In genomic region chr16:50719401-50720337, GRCh38 we compare ENCODE assay signal across 1 cellular context.
TF ChIP-seq lines count a peak whose summit lies in the region.

No MANE protein-coding gene starts in this region.

TF ChIP-seq in HepG2, 621 proteins besides CTCF, POLR2A, EP300 and RAD21 (continues in another document):
- peak; percentile 79; the same call in 1 of the 2 replicates for TF ChIP-seq ZNF891 (CRISPR knock-in tag; IDR thresholded peaks at IDR 0.05)
- TF ChIP-seq NR1H2 (CRISPR knock-in tag; IDR thresholded peaks at IDR 0.05; ENCODE audit: borderline replicate concordance, low read depth): no peak
- no peak for TF ChIP-seq SETDB1 (CRISPR knock-in tag; IDR thresholded peaks at IDR 0.05; ENCODE audit: borderline replicate concordance)
- 0 out of 2 replicates have a peak, but pooled peaks have one; percentile 19 for TF ChIP-seq PRDM10 (CRISPR knock-in tag; IDR thresholded peaks at IDR 0.05; ENCODE audit: low read depth)
- no peak for TF ChIP-seq KLF15 (CRISPR knock-in tag; IDR thresholded peaks at IDR 0.05; ENCODE audit: borderline replicate concordance)
- TF ChIP-seq ZNF407 (CRISPR knock-in tag; IDR thresholded peaks at IDR 0.05; ENCODE audit: not compliant biosample characterization): peak; percentile 60
- TF ChIP-seq RBM39 (IDR thresholded peaks at IDR 0.05; ENCODE audit: low read depth, low read length, poor library complexity, severe bottlenecking): peak; percentile 56
- peak in 1 of 2 experiments; percentile 80; a peak in 3 of 4 replicates for TF ChIP-seq HMGXB4 (CRISPR knock-in tag; IDR thresholded peaks at IDR 0.05; ENCODE audit: borderline replicate concordance in 1 of 2, low read depth in 1 of 2)
- TF ChIP-seq FLYWCH1 (CRISPR knock-in tag; IDR thresholded peaks at IDR 0.05): no peak
- TF ChIP-seq MAZ (IDR thresholded peaks at IDR 0.05; ENCODE audit: borderline replicate concordance, low read depth, low read length): no peak
- TF ChIP-seq MAZ (CRISPR knock-in tag; IDR thresholded peaks at IDR 0.05; ENCODE audit: low read depth): no peak
- no peak for TF ChIP-seq ZMAT3 (CRISPR knock-in tag; conservative IDR thresholded peaks at IDR 0.05)
- no peak for TF ChIP-seq KLF16 (CRISPR knock-in tag; IDR thresholded peaks at IDR 0.05)
- TF ChIP-seq HNRNPL (IDR thresholded peaks at IDR 0.05; ENCODE audit: low read depth, low read length): peak; percentile 61; the same call in 1 of the 2 replicates
- no peak for TF ChIP-seq ZNF570 (CRISPR knock-in tag; IDR thresholded peaks at IDR 0.05; ENCODE audit: borderline replicate concordance)
- no peak for TF ChIP-seq MED13 (CRISPR knock-in tag; IDR thresholded peaks at IDR 0.05)
- TF ChIP-seq XBP1 (CRISPR knock-in tag; IDR thresholded peaks at IDR 0.05): no peak
- TF ChIP-seq KMT2A (CRISPR knock-in tag; IDR thresholded peaks at IDR 0.05): no peak
- no peak for TF ChIP-seq ZNF740 (CRISPR knock-in tag; IDR thresholded peaks at IDR 0.05)
- TF ChIP-seq ZNF567 (CRISPR knock-in tag; IDR thresholded peaks at IDR 0.05; ENCODE audit: borderline replicate concordance): no peak
- TF ChIP-seq ZNF44 (CRISPR knock-in tag; IDR thresholded peaks at IDR 0.05): peak; percentile 33; the same call in 1 of the 2 replicates
- no peak for TF ChIP-seq WIZ (CRISPR knock-in tag; IDR thresholded peaks at IDR 0.05)
- peak; percentile 57; the same call in 1 of the 2 replicates for TF ChIP-seq THAP9 (CRISPR knock-in tag; IDR thresholded peaks at IDR 0.05; ENCODE audit: borderline replicate concordance)
- no peak for TF ChIP-seq RNF2 (conservative IDR thresholded peaks at IDR 0.05; ENCODE audit: low read depth)
- peak; percentile 69 for TF ChIP-seq HIC2 (CRISPR knock-in tag; IDR thresholded peaks at IDR 0.05; ENCODE audit: low read depth)
- 0 out of 2 replicates have a peak, but pooled peaks have one; percentile 31 for TF ChIP-seq POLR2G (IDR thresholded peaks at IDR 0.05; ENCODE audit: low read depth, low read length)
- peak; percentile 64; the same call in 1 of the 2 replicates for TF ChIP-seq ELF4 (CRISPR knock-in tag; IDR thresholded peaks at IDR 0.05; ENCODE audit: borderline replicate concordance)
- peak; percentile 24; the same call in 1 of the 2 replicates for TF ChIP-seq CEBPB (IDR thresholded peaks at IDR 0.05; ENCODE audit: borderline replicate concordance, low read depth, low read length)
- 0 out of 2 replicates have a peak, but pooled peaks have one; percentile 30 for TF ChIP-seq MXD1 (CRISPR knock-in tag; IDR thresholded peaks at IDR 0.05)
- TF ChIP-seq ZNF335 (CRISPR knock-in tag; IDR thresholded peaks at IDR 0.05): no peak
- TF ChIP-seq ZNF747 (CRISPR knock-in tag; IDR thresholded peaks at IDR 0.05; ENCODE audit: borderline replicate concordance): no peak
- peak; percentile 68; the same call in 1 of the 2 replicates for TF ChIP-seq POGZ (CRISPR knock-in tag; IDR thresholded peaks at IDR 0.05)
- TF ChIP-seq NFATC3 (CRISPR knock-in tag; IDR thresholded peaks at IDR 0.05): no peak
- TF ChIP-seq ZNF275 (CRISPR knock-in tag; IDR thresholded peaks at IDR 0.05; ENCODE audit: borderline replicate concordance): no peak
- no peak for TF ChIP-seq ATRX (CRISPR knock-in tag; IDR thresholded peaks at IDR 0.05; ENCODE audit: borderline replicate concordance)
- TF ChIP-seq ZNF670 (CRISPR knock-in tag; IDR thresholded peaks at IDR 0.05; ENCODE audit: borderline replicate concordance): no peak
- peak; percentile 24; the same call in 1 of the 2 replicates for TF ChIP-seq CEBPG (CRISPR knock-in tag; IDR thresholded peaks at IDR 0.05)
